23 cellular contexts compared by ENCODE assay signal in the genomic region with DNA sequence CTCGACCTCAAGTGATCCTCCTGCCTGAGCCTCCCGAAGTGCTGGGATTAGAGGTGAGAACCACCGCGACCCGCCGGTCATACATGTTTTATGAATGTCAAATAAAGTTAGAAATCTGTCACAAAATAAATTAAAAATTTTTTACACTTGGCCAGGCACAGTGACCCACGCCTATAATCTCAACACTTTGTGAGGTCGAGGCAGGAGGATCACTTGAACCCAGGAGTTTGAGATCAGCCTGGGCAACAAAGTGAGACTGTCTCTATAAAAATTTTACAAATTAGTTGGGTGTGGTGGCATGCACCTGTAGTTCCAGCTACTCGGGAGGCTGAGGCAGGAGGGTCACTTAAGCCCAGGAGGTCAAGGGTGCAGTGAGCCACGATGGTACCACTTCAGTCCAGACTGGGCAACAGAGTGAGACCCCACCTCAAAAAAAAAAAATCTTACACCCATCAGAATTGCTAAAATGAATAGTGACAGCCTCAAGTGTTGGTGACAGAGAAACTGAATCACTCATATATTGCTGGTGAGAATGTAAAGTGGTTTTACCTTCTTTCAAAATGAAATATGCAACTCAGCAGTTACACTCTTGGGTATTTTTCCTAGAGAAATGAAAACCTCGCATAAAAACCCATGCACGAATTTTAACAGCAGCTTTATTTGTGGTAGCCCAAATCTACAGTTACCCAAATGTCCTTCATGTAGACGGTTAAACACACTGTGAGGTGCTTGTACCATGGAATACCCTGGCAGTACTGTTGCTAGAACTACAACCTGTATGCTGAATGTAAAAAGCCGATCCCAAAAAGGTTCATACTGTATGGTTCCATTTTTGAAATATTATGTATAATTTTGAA. TPM values are rescaled to one million over a fixed set of nuclear protein-coding genes. Genes with fewer than 3 reads are reported as not detected.
DNase-seq lines count a peak whose midpoint lies in the region; ATAC-seq, FAIRE-seq and TF ChIP-seq lines count a peak whose summit lies in the region.
"Had no signal": no experiment of that assay in that cellular context is flagged by ENCODE, and none has a peak within 500 bp of the region (broad histone marks: within the 10 kb centered on the region; RNA-seq: fewer than 3 reads in every experiment).

No MANE protein-coding gene starts in this region.

- intact Hi-C loops in HepG2 (cut with micrococcal nuclease; ENCODE audit: unreplicated experiment) = no loop called here
- intact Hi-C loops in right lobe of liver (cut with DNase I) = no loop called here

- H3K4me3 ChIP-seq in HepG2 (replicated peaks in 1 of 3; ENCODE audit: insufficient read depth in 1 of 3, low read depth in 2 of 3, low read length in 3 of 3) = no peak overlapping the region
- H3K4me3 ChIP-seq in right lobe of liver = no peak overlapping the region
- no peak overlapping the region for H3K4me3 ChIP-seq in MG63
- H3K4me3 ChIP-seq: breast epithelium, skin epidermis had no signal

- no peak overlapping the region for H3K4me3 Mint-ChIP-seq in T-helper 2 cell treated with Interferon-gamma antibody and Interleukin-4, amounts not matched to agents 5 μg/mL and 100 μg/mL, for 36 hours
- H3K4me3 Mint-ChIP-seq in effector memory CD8-positive, alpha-beta T cell = peak overlapping the region in 1 of 2 donors; percentile 82
- H3K4me3 Mint-ChIP-seq: activated T-cell treated with anti-CD3 and anti-CD28 coated beads, Interleukin-2, amount 50 U/mL, for 4 hours; neural crest cell; type B pancreatic cell had no signal

- no peaks in the 10 kb centered on the region for H3K79me2 ChIP-seq in HepG2 (ENCODE audit: insufficient read depth, low read length)

- 97% methylated on average over 14 of the region's 14 CpGs for WGBS in HepG2 (ENCODE audit: low lambda C conversion rate)
- 81% methylated on average over 13 of the region's 14 CpGs for WGBS in right lobe of liver (ENCODE audit: insufficient coverage, low coverage, low lambda C conversion rate, missing lambda C conversion rate)

- TF ChIP-seq EP300 in HepG2 (IDR thresholded peaks at IDR 0.05; ENCODE audit: low read depth in 2 of 2, low read length in 2 of 2) (no peak), HepG2 (CRISPR knock-in tag; IDR thresholded peaks at IDR 0.05; ENCODE audit: borderline replicate concordance) (no peak)

- H3K9ac ChIP-seq in HepG2 (ENCODE audit: insufficient read depth, low read depth, low read length) = no peak overlapping the region

- in situ Hi-C loops in HepG2 (cut with HindIII; ENCODE audit: extremely low pct_ligation_motif_present, low pct_unique_long_range_greater_than_20kb) = no loop called here

- H3K36me3 Mint-ChIP-seq in T-helper 2 cell treated with Interferon-gamma antibody and Interleukin-4, amounts not matched to agents 5 μg/mL and 100 μg/mL, for 36 hours (ENCODE audit: low read depth) = peaks cover 82% of the 10 kb centered on the region
- H3K36me3 Mint-ChIP-seq in effector memory CD8-positive, alpha-beta T cell (ENCODE audit: insufficient read depth) = peaks cover 76% of the 10 kb centered on the region

- POLR2A ChIA-PET in HepG2 (lab: Yijun Ruan, JAX) = no interaction called here

- TF ChIP-seq POLR2A in HepG2 (IDR thresholded peaks at IDR 0.05; ENCODE audit: insufficient read depth in 1 of 2, low read depth in 2 of 2, low read length in 2 of 2) = no peak
- no peak for TF ChIP-seq POLR2A in right lobe of liver (IDR thresholded peaks at IDR 0.05)

- DNase-seq in HepG2 (ENCODE audit: low spot score) = no peak
- no peak for DNase-seq in right lobe of liver
- DNase-seq in T-helper 2 cell treated with Interferon-gamma antibody and Interleukin-4, amounts not matched to agents 5 μg/mL and 100 μg/mL, for 36 hours (ENCODE audit: low spot score) = no peak
- DNase-seq in effector memory CD8-positive, alpha-beta T cell = no peak
- DNase-seq in GM19240 (ENCODE audit: insufficient read length, low spot score) = no peak
- no peak for DNase-seq in AG08395 (ENCODE audit: low spot score)
- DNase-seq in retina = no peak
- no peak for DNase-seq in MG63
- DNase-seq: activated T-cell treated with anti-CD3 and anti-CD28 coated beads, Interleukin-2, amount 50 U/mL, for 4 hours; Caco-2; KG1; left colon; midbrain; NCI-H510A; stimulated activated CD4-positive, alpha-beta T cell treated with anti-CD3 and anti-CD28 coated beads, Interleukin-2, amount 100 ng/mL, for 48 hours had no signal

- no peak for TF ChIP-seq RAD21 in HepG2 (CRISPR knock-in tag; IDR thresholded peaks at IDR 0.05)

- H3K27me3 ChIP-seq in HepG2 (ENCODE audit: control insufficient read depth in 1 of 2, insufficient read depth in 2 of 2, low read length in 2 of 2) = no peaks in the 10 kb centered on the region
- no peaks in the 10 kb centered on the region for H3K27me3 ChIP-seq in right lobe of liver
- H3K27me3 ChIP-seq in MG63 = no peaks in the 10 kb centered on the region
- H3K27me3 ChIP-seq: breast epithelium had no signal

- ATAC-seq in HepG2 (no peak), right lobe of liver (no peak)
- no peak for ATAC-seq in effector memory CD8-positive, alpha-beta T cell (replicated peaks)
- ATAC-seq: left colon had no signal

- no peaks in the 10 kb centered on the region for H3K27me3 Mint-ChIP-seq in T-helper 2 cell treated with Interferon-gamma antibody and Interleukin-4, amounts not matched to agents 5 μg/mL and 100 μg/mL, for 36 hours (ENCODE audit: low read depth)
- no peaks in the 10 kb centered on the region for H3K27me3 Mint-ChIP-seq in effector memory CD8-positive, alpha-beta T cell
- H3K27me3 Mint-ChIP-seq: type B pancreatic cell had no signal

- no peak for TF ChIP-seq CTCF in HepG2 (CRISPR knock-in tag; IDR thresholded peaks at IDR 0.05)
- TF ChIP-seq CTCF in right lobe of liver (IDR thresholded peaks at IDR 0.05) = no peak

- H3K36me3 ChIP-seq in HepG2 (replicated peaks in 1 of 2; ENCODE audit: control insufficient read depth in 1 of 2, insufficient read depth in 2 of 2, low read length in 2 of 2) (peaks cover 39 to 83% of the 10 kb centered on the region in 2 experiments), right lobe of liver (peaks cover 9 to 45% (median 14%) of the 10 kb centered on the region in 4 donors), MG63 (peaks cover 91% of the 10 kb centered on the region)
- H3K36me3 ChIP-seq: breast epithelium had no signal

- no TSS peak for BruUV-seq in HepG2 (replicated peaks; lab: Mats Ljungman, UMichigan)

- no peak for FAIRE-seq in HepG2 (lab: Jason Lieb, UNC)
- FAIRE-seq: endothelial cell of umbilical vein, H54, RCC 7860, TTC549 had no signal

- H3K4me2 ChIP-seq in HepG2 (ENCODE audit: low read depth, low read length) = no peak overlapping the region

- H3K9me3 Mint-ChIP-seq in T-helper 2 cell treated with Interferon-gamma antibody and Interleukin-4, amounts not matched to agents 5 μg/mL and 100 μg/mL, for 36 hours = peaks cover 11% of the 10 kb centered on the region
- peaks cover 4 to 10% of the 10 kb centered on the region in 2 donors for H3K9me3 Mint-ChIP-seq in effector memory CD8-positive, alpha-beta T cell

- peaks cover 64% of the 10 kb centered on the region for H3K4me1 Mint-ChIP-seq in T-helper 2 cell treated with Interferon-gamma antibody and Interleukin-4, amounts not matched to agents 5 μg/mL and 100 μg/mL, for 36 hours (ENCODE audit: low read depth)
- H3K4me1 Mint-ChIP-seq in effector memory CD8-positive, alpha-beta T cell (ENCODE audit: low read depth in 2 of 2) = peaks cover 65 to 74% of the 10 kb centered on the region in 2 donors

- no peaks in the 10 kb centered on the region for H3K4me1 ChIP-seq in HepG2 (ENCODE audit: insufficient read depth, low read length)
- no peaks in the 10 kb centered on the region for H3K4me1 ChIP-seq in right lobe of liver
- H3K4me1 ChIP-seq: Caco-2 had no signal

- H3K9me3 ChIP-seq in HepG2 (ENCODE audit: low read length) (no peaks in the 10 kb centered on the region), right lobe of liver (no peaks in the 10 kb centered on the region), MG63 (no peaks in the 10 kb centered on the region)
- H3K9me3 ChIP-seq: breast epithelium had no signal

- H2AFZ ChIP-seq in HepG2 (ENCODE audit: low read length) = no peak overlapping the region

- H4K20me1 ChIP-seq in HepG2 (ENCODE audit: insufficient read depth, low read length) = no peaks in the 10 kb centered on the region

- H3K27ac Mint-ChIP-seq in T-helper 2 cell treated with Interferon-gamma antibody and Interleukin-4, amounts not matched to agents 5 μg/mL and 100 μg/mL, for 36 hours = peak overlapping the region; percentile 39
- peak overlapping the region; percentile 82 to 96 for H3K27ac Mint-ChIP-seq in effector memory CD8-positive, alpha-beta T cell

- CTCF ChIA-PET in HepG2 (lab: Yijun Ruan, JAX; ENCODE audit: low intra/inter-chr PET ratio, low total read pairs) = interaction anchor here (1.9 kb wide), 1 partner anchor 10 kb away, joined by 7 read pairs; no protein-coding TSS in a partner anchor

- no peak overlapping the region for H3K27ac ChIP-seq in HepG2 (ENCODE audit: extremely low read length, insufficient read depth, low read length)
- H3K27ac ChIP-seq in right lobe of liver = no peak overlapping the region
- H3K27ac ChIP-seq: breast epithelium had no signal

RNA-seq across cellular contexts. Expression of gene MED15, which starts 55.4 kb away (rescaled TPM):
- total RNA-seq in HepG2 (2016; rRNA removed; fragmentation: Illumina TruSeq; extraction: Trizol) = 9.8 and 14.3 TPM in 2 replicates
- 51.6 and 53.2 TPM in 2 replicates for total RNA-seq in HepG2 (2016; cell fraction: cytosol; rRNA removed; fragmentation: Illumina TruSeq; extraction: Trizol; ENCODE audit: low read depth)
- 7.7 and 13.5 TPM in 2 replicates for total RNA-seq in HepG2 (2016; cell fraction: insoluble cytoplasmic fraction; rRNA removed; fragmentation: Illumina TruSeq; extraction: Trizol)
- total RNA-seq in HepG2 (2016; cell fraction: membrane; rRNA removed; fragmentation: Illumina TruSeq; extraction: Trizol) = 31.3 and 33.8 TPM in 2 replicates
- 27.9 and 31.0 TPM in 2 replicates for total RNA-seq in HepG2 (2016; cell fraction: nucleus; rRNA removed; fragmentation: Illumina TruSeq; extraction: Trizol)
- polyA plus RNA-seq in HepG2 (2011; rRNA removed) = 27.0 and 31.0 TPM in 2 replicates
- 12.4 and 17.0 TPM in 2 replicates for polyA plus RNA-seq in HepG2 (2011; cell fraction: cytosol; rRNA removed)
- polyA plus RNA-seq in HepG2 (2011; cell fraction: nucleus; rRNA removed) = 131 and 178 TPM in 2 replicates
- 31.5 and 37.1 TPM in 2 replicates for polyA plus RNA-seq in HepG2 (2012)
- polyA plus RNA-seq in HepG2 (2016; cell fraction: cytosol; fragmentation: Illumina TruSeq; extraction: Trizol; ENCODE audit: low read depth) = 6.4 and 9.0 TPM in 2 replicates
- 15.4 and 20.3 TPM in 2 replicates for polyA plus RNA-seq in HepG2 (2016; cell fraction: insoluble cytoplasmic fraction; fragmentation: Illumina TruSeq; extraction: Trizol; ENCODE audit: low read depth)
- polyA plus RNA-seq in HepG2 (2016; cell fraction: membrane; fragmentation: Illumina TruSeq; extraction: Trizol; ENCODE audit: low read depth) = 14.6 and 14.9 TPM in 2 replicates
- 54.7 and 59.1 TPM in 2 replicates for polyA plus RNA-seq in HepG2 (2016; cell fraction: nucleus; fragmentation: Illumina TruSeq; extraction: Trizol; ENCODE audit: insufficient read depth, low read depth)
- 39.9 and 83.9 TPM in 2 replicates for polyA minus RNA-seq in HepG2 (2011; rRNA and poly(A)+ RNA removed; ENCODE audit: low replicate concordance)
- polyA minus RNA-seq in HepG2 (2011; cell fraction: cytosol; rRNA and poly(A)+ RNA removed) = 31.6 and 37.5 TPM in 2 replicates
- polyA minus RNA-seq in HepG2 (2011; cell fraction: nucleus; rRNA and poly(A)+ RNA removed) = 98.0 and 116 TPM in 2 replicates
- total RNA-seq in right lobe of liver = 10 to 100 TPM; 15.7 to 34.7 (median 23.6) TPM
- total RNA-seq in MG63 (2014; rRNA removed; shearing (Covaris generic); ENCODE audit: low replicate concordance) = 17.2 and 34.0 TPM in 2 replicates
